15 cellular contexts compared by ENCODE assay signal in genomic region chr15:78266229-78266628, GRCh38. TPM values are rescaled to one million over a fixed set of nuclear protein-coding genes. Genes with fewer than 3 reads are reported as not detected.
DNase-seq lines count a peak whose midpoint lies in the region; ATAC-seq, FAIRE-seq and TF ChIP-seq lines count a peak whose summit lies in the region.
"Had no signal": no experiment of that assay in that cellular context is flagged by ENCODE, and none has a peak within 500 bp of the region (broad histone marks: within the 10 kb centered on the region; RNA-seq: fewer than 3 reads in every experiment).

No MANE protein-coding gene starts in this region.

- no peak overlapping the region for H3K27ac ChIP-seq in CD8-positive, alpha-beta T cell (ENCODE audit: low read depth, low read length)
- H3K27ac ChIP-seq in IMR-90 (ENCODE audit: insufficient read depth, low read length): no peak overlapping the region
- H3K27ac ChIP-seq: KMS-11, testis had no signal

- no peak overlapping the region for H3K4ac ChIP-seq in IMR-90 (ENCODE audit: low read depth, low read length)

- DNase-seq in CD8-positive, alpha-beta T cell: no peak
- no peak for DNase-seq in IMR-90
- DNase-seq in central memory CD8-positive, alpha-beta T cell (ENCODE audit: low spot score in 2 of 2): no peak
- no peak for DNase-seq in natural killer cell treated with Interleukin-12 subunit alpha and Interleukin-12 subunit beta and Interleukin-15 and Interleukin-18, amount 100 ng/mL, for 72 hours (ENCODE audit: low spot score)
- no peak for DNase-seq in GM12892 (ENCODE audit: insufficient read length)
- no peak for DNase-seq in SHP77 treated with DMSO at 0.1 percent for 48 hours (lab: John Stamatoyannopoulos, UW)
- no peak for DNase-seq in HK-2 (ENCODE audit: unreplicated experiment)
- DNase-seq: Caco-2, hippocampal formation, NCI-H187 treated with DMSO at 0.1 percent for 48 hours, SW 1271, testis had no signal

- H3K4me2 ChIP-seq in IMR-90 (ENCODE audit: low read depth, low read length): no peak overlapping the region
- H3K4me2 ChIP-seq: KMS-11 had no signal

- peak overlapping the region; percentile 75; the same call in 1 of the 2 replicates for H3K18ac ChIP-seq in IMR-90 (ENCODE audit: low read depth, low read length)

- no peaks in the 10 kb centered on the region for H3K36me3 ChIP-seq in CD8-positive, alpha-beta T cell (ENCODE audit: insufficient read depth, low read length)
- H3K36me3 ChIP-seq in IMR-90 (ENCODE audit: control insufficient read depth, insufficient read depth, low read length): no peaks in the 10 kb centered on the region

- peak overlapping the region; percentile 44 for H2BK5ac ChIP-seq in IMR-90 (ENCODE audit: low read depth, low read length, poor library complexity, severe bottlenecking)

- in situ Hi-C loops in IMR-90 (cut with MboI; ENCODE audit: low sequenced_read_pairs): no loop called here

- 0 out of 2 replicates have a peak, but pooled peaks cover 3% of the 10 kb centered on the region for H3K9me1 ChIP-seq in IMR-90 (ENCODE audit: insufficient read depth, low read length)

- TF ChIP-seq RAD21 in IMR-90 (IDR thresholded peaks at IDR 0.05; ENCODE audit: low read length): no peak

- H3K9me3 ChIP-seq in CD8-positive, alpha-beta T cell (ENCODE audit: low read length): no peaks in the 10 kb centered on the region
- H3K9me3 ChIP-seq in IMR-90 (ENCODE audit: control insufficient read depth, insufficient read depth, low read length): no peaks in the 10 kb centered on the region
- H3K9me3 ChIP-seq: Caco-2, testis had no signal

- H3K56ac ChIP-seq in IMR-90 (ENCODE audit: extremely low read depth, insufficient read depth, low read length): no peak overlapping the region

- peak overlapping the region; percentile 96 for H3K27ac Mint-ChIP-seq in CD8-positive, alpha-beta T cell
- H3K27ac Mint-ChIP-seq in central memory CD8-positive, alpha-beta T cell (ENCODE audit: low read depth): peak overlapping the region; percentile 92
- peak overlapping the region; percentile 66 to 75 for H3K27ac Mint-ChIP-seq in natural killer cell treated with Interleukin-12 subunit alpha and Interleukin-12 subunit beta and Interleukin-15 and Interleukin-18, amount 100 ng/mL, for 72 hours

- no peak overlapping the region for H3K4me3 ChIP-seq in CD8-positive, alpha-beta T cell (ENCODE audit: low read depth, low read length)
- H3K4me3 ChIP-seq in IMR-90 (ENCODE audit: insufficient read depth, low read depth, low read length): no peak overlapping the region
- H3K4me3 ChIP-seq: lung had no signal

- H2BK20ac ChIP-seq in IMR-90 (ENCODE audit: low read depth, low read length): no peak overlapping the region

- no peak overlapping the region for H4K8ac ChIP-seq in IMR-90 (ENCODE audit: low read depth in 2 of 2, low read length in 2 of 2)

- no peaks in the 10 kb centered on the region for H3K9me3 Mint-ChIP-seq in CD8-positive, alpha-beta T cell
- H3K9me3 Mint-ChIP-seq in central memory CD8-positive, alpha-beta T cell: no peaks in the 10 kb centered on the region
- no peaks in the 10 kb centered on the region for H3K9me3 Mint-ChIP-seq in natural killer cell treated with Interleukin-12 subunit alpha and Interleukin-12 subunit beta and Interleukin-15 and Interleukin-18, amount 100 ng/mL, for 72 hours

- no peak overlapping the region; the same call in 1 of the 2 replicates for H4K5ac ChIP-seq in IMR-90 (ENCODE audit: low read depth, low read length)

- H3K79me1 ChIP-seq in IMR-90 (ENCODE audit: low read depth in 1 of 2, low read length in 2 of 2): no peaks in the 10 kb centered on the region

- H3K9ac ChIP-seq in IMR-90 (ENCODE audit: low read depth, low read length): no peak overlapping the region
- H3K9ac ChIP-seq: KMS-11 had no signal

- no peak for TF ChIP-seq POLR2A in IMR-90 (IDR thresholded peaks at IDR 0.05; ENCODE audit: low read depth, low read length)
- no peak for TF ChIP-seq POLR2A in GM12892 (IDR thresholded peaks at IDR 0.05; ENCODE audit: low read depth, low read length)

- BruUV-seq in IMR-90 (replicated peaks; lab: Mats Ljungman, UMichigan): no TSS peak

- FAIRE-seq in GM12892 (lab: Jason Lieb, UNC): no peak

- intact Hi-C loops in CD8-positive, alpha-beta T cell (cut with DNase I, micrococcal nuclease): loop anchor here (5.0 to 10.0 kb wide), 2 partner anchors 156 to 169 kb away; partner anchors contain the start of gene IREB2 (in 1 of the 2)
- intact Hi-C loops in IMR-90 (cut with micrococcal nuclease): no loop called here

- no peak overlapping the region for H2BK120ac ChIP-seq in IMR-90 (ENCODE audit: low read depth, low read length)

- no peak overlapping the region for H2AK9ac ChIP-seq in IMR-90 (replicated peaks; ENCODE audit: low read depth, low read length, poor library complexity)

- peaks cover 13% of the 10 kb centered on the region for H3K36me3 Mint-ChIP-seq in CD8-positive, alpha-beta T cell
- H3K36me3 Mint-ChIP-seq in central memory CD8-positive, alpha-beta T cell (ENCODE audit: insufficient read depth): peaks cover 23% of the 10 kb centered on the region
- no peaks in the 10 kb centered on the region for H3K36me3 Mint-ChIP-seq in natural killer cell treated with Interleukin-12 subunit alpha and Interleukin-12 subunit beta and Interleukin-15 and Interleukin-18, amount 100 ng/mL, for 72 hours

- no peak overlapping the region for H2AFZ ChIP-seq in IMR-90 (replicated peaks; ENCODE audit: low read length, poor library complexity)

- H4K91ac ChIP-seq in IMR-90 (ENCODE audit: insufficient read depth, low read depth, low read length): no peak overlapping the region

- POLR2A ChIA-PET in CD8-positive, alpha-beta T cell (lab: Charles Lee): interaction anchor here (1.9 to 4.5 kb wide), 6 partner anchors 8 to 172 kb away, joined by 5 to 52 read pairs (median 8); partner anchors contain the start of genes CIB2, IREB2 and SKIC8
- POLR2A ChIA-PET in IMR-90 (lab: Charles Lee; ENCODE audit: unreplicated experiment): no interaction called here

- no peaks in the 10 kb centered on the region for H3K27me3 Mint-ChIP-seq in CD8-positive, alpha-beta T cell (ENCODE audit: low read depth)
- no peaks in the 10 kb centered on the region for H3K27me3 Mint-ChIP-seq in central memory CD8-positive, alpha-beta T cell
- no peaks in the 10 kb centered on the region for H3K27me3 Mint-ChIP-seq in natural killer cell treated with Interleukin-12 subunit alpha and Interleukin-12 subunit beta and Interleukin-15 and Interleukin-18, amount 100 ng/mL, for 72 hours

- no peaks in the 10 kb centered on the region for H3K27me3 ChIP-seq in CD8-positive, alpha-beta T cell (ENCODE audit: insufficient read depth, low read length)
- peaks cover 12% of the 10 kb centered on the region for H3K27me3 ChIP-seq in IMR-90 (ENCODE audit: control insufficient read depth, insufficient read depth, low read length)
- H3K27me3 ChIP-seq: testis had no signal

- CTCF ChIA-PET in CD8-positive, alpha-beta T cell (lab: Charles Lee): interaction anchor here (0.6 to 1.5 kb wide), 5 partner anchors 15 to 156 kb away, joined by 3 to 5 read pairs (median 3); no protein-coding TSS in a partner anchor
- CTCF ChIA-PET in IMR-90 (lab: Yijun Ruan, JAX): interaction anchor here (0.6 to 1.0 kb wide), 2 partner anchors 16 to 983 kb away, joined by 3 read pairs; no protein-coding TSS in a partner anchor

- no peak overlapping the region for H3K4me3 Mint-ChIP-seq in CD8-positive, alpha-beta T cell
- peak overlapping the region; percentile 85 for H3K4me3 Mint-ChIP-seq in central memory CD8-positive, alpha-beta T cell
- H3K4me3 Mint-ChIP-seq in natural killer cell treated with Interleukin-12 subunit alpha and Interleukin-12 subunit beta and Interleukin-15 and Interleukin-18, amount 100 ng/mL, for 72 hours: peak overlapping the region; percentile 86

- H2AK5ac ChIP-seq in IMR-90 (ENCODE audit: low read depth, low read length): peak overlapping the region; percentile 27; the same call in 1 of the 2 replicates

- H3K4me1 ChIP-seq in CD8-positive, alpha-beta T cell (ENCODE audit: insufficient read depth, low read length): peaks cover 15% of the 10 kb centered on the region
- peaks cover 10% of the 10 kb centered on the region for H3K4me1 ChIP-seq in IMR-90 (ENCODE audit: control insufficient read depth, insufficient read depth, low read length)
- H3K4me1 ChIP-seq: Caco-2 had no signal

- dilution Hi-C loops in IMR-90 (cut with HindIII; ENCODE audit: low sequenced_read_pairs, unreplicated experiment): no loop called here

- no peak overlapping the region for H3K23ac ChIP-seq in IMR-90 (ENCODE audit: low read depth, low read length)

- H4K20me1 ChIP-seq in IMR-90 (ENCODE audit: insufficient read depth, low read length): no peaks in the 10 kb centered on the region

- H3K4me1 Mint-ChIP-seq in CD8-positive, alpha-beta T cell (ENCODE audit: low read depth): peaks cover 40% of the 10 kb centered on the region
- peaks cover 26% of the 10 kb centered on the region for H3K4me1 Mint-ChIP-seq in central memory CD8-positive, alpha-beta T cell
- peaks cover 11 to 16% of the 10 kb centered on the region in 2 donors for H3K4me1 Mint-ChIP-seq in natural killer cell treated with Interleukin-12 subunit alpha and Interleukin-12 subunit beta and Interleukin-15 and Interleukin-18, amount 100 ng/mL, for 72 hours (ENCODE audit: low read depth in 2 of 2)

- no peak overlapping the region; the same call in 2 of the 3 replicates for H2BK15ac ChIP-seq in IMR-90 (ENCODE audit: low read depth, low read length)

- no peak overlapping the region for H3K14ac ChIP-seq in IMR-90 (replicated peaks; ENCODE audit: low read depth, low read length)

- no peak for ATAC-seq in CD8-positive, alpha-beta T cell
- ATAC-seq in IMR-90 (ENCODE audit: low read depth): no peak
- ATAC-seq in central memory CD8-positive, alpha-beta T cell (replicated peaks; ENCODE audit: extremely low read depth, poor library complexity, severe bottlenecking): no peak
- no peak for ATAC-seq in natural killer cell treated with Interleukin-12 subunit alpha and Interleukin-12 subunit beta and Interleukin-15 and Interleukin-18, amount 100 ng/mL, for 72 hours

- TF ChIP-seq CTCF in CD8-positive, alpha-beta T cell (IDR thresholded peaks at IDR 0.05): no peak
- TF ChIP-seq CTCF in IMR-90 (conservative IDR thresholded peaks at IDR 0.05; ENCODE audit: low read depth, low read length): no peak

RNA-seq across cellular contexts. Expression of gene DNAJA4, which starts 1.9 kb away (rescaled TPM):
- total RNA-seq in CD8-positive, alpha-beta T cell: 10 to 100 TPM; 48.9 to 52.1 TPM
- under 0.01 and 0.18 TPM in 2 replicates for total RNA-seq in IMR-90 (2012; rRNA removed)
- polyA plus RNA-seq in IMR-90 (2012; rRNA removed): 0.27 and 0.32 TPM in 2 replicates
- polyA plus RNA-seq in IMR-90 (2012; cell fraction: cytosol; rRNA removed): 0.01 and 0.09 TPM in 2 replicates
- 0.37 and 1.4 TPM in 2 replicates for polyA plus RNA-seq in IMR-90 (2012; cell fraction: nucleus; rRNA removed; ENCODE audit: low replicate concordance)
- 10 to 100 TPM; 35.2 to 50.4 TPM for total RNA-seq in natural killer cell treated with Interleukin-12 subunit alpha and Interleukin-12 subunit beta and Interleukin-15 and Interleukin-18, amount 100 ng/mL, for 72 hours
- 5.5 TPM for polyA plus RNA-seq in GM12892 (2012; ENCODE audit: missing spikeins)

RNA-seq across cellular contexts. Expression of gene ACSBG1, which starts 31.9 kb away (rescaled TPM):
- total RNA-seq in CD8-positive, alpha-beta T cell: under 1 TPM in 1 of 2 experiments, not detected in 1; 0.14 TPM
- total RNA-seq in IMR-90 (2012; rRNA removed): not detected in 2 replicates
- 0.02 and 0.03 TPM in 2 replicates for polyA plus RNA-seq in IMR-90 (2012; rRNA removed)
- polyA plus RNA-seq in IMR-90 (2012; cell fraction: cytosol; rRNA removed): not detected in 2 replicates
- polyA plus RNA-seq in IMR-90 (2012; cell fraction: nucleus; rRNA removed; ENCODE audit: low replicate concordance): 0.22 TPM in 1 of 2 replicates, not detected in the other
- total RNA-seq in natural killer cell treated with Interleukin-12 subunit alpha and Interleukin-12 subunit beta and Interleukin-15 and Interleukin-18, amount 100 ng/mL, for 72 hours: under 1 TPM in 1 of 2 donors, not detected in 1; 0.31 TPM
- polyA plus RNA-seq in GM12892 (2012; ENCODE audit: missing spikeins): 0.32 TPM
- total RNA-seq: Caco-2, posterior vena cava had no signal

RNA-seq across cellular contexts. Expression of gene SKIC8, which starts 33.2 kb away (rescaled TPM):
- total RNA-seq in CD8-positive, alpha-beta T cell: 10 to 100 TPM; 18.4 to 21.2 TPM
- total RNA-seq in IMR-90 (2012; rRNA removed): 102 and 124 TPM in 2 replicates
- 69.9 and 72.2 TPM in 2 replicates for polyA plus RNA-seq in IMR-90 (2012; rRNA removed)
- 36.8 and 57.4 TPM in 2 replicates for polyA plus RNA-seq in IMR-90 (2012; cell fraction: cytosol; rRNA removed)
- polyA plus RNA-seq in IMR-90 (2012; cell fraction: nucleus; rRNA removed; ENCODE audit: low replicate concordance): 19.0 and 72.0 TPM in 2 replicates
- total RNA-seq in natural killer cell treated with Interleukin-12 subunit alpha and Interleukin-12 subunit beta and Interleukin-15 and Interleukin-18, amount 100 ng/mL, for 72 hours: 10 to 100 TPM; 40.7 to 50.0 TPM
- polyA plus RNA-seq in GM12892 (2012; ENCODE audit: missing spikeins): 81.2 TPM

Comparison
In these comparisons a context has a peak if more than half of its experiments do, and no peak if none do; other contexts are left out.
1. RNA of gene DNAJA4, which starts 1.9 kb away (total RNA-seq): 48.9 to 52.1 TPM in CD8-positive, alpha-beta T cell and 35.2 to 50.4 TPM in natural killer cell treated with Interleukin-12 subunit alpha and Interleukin-12 subunit beta and Interleukin-15 and Interleukin-18, amount 100 ng/mL, for 72 hours; under 0.01 to 0.18 TPM in IMR-90; every median in the first group is over 10 times any median in the second.
2. Peak in every context shown above with its lines, with median percentiles within 50 percentile points of each other: H3K27ac Mint-ChIP-seq.